8 cellular contexts compared by ENCODE assay signal in the genomic region with DNA sequence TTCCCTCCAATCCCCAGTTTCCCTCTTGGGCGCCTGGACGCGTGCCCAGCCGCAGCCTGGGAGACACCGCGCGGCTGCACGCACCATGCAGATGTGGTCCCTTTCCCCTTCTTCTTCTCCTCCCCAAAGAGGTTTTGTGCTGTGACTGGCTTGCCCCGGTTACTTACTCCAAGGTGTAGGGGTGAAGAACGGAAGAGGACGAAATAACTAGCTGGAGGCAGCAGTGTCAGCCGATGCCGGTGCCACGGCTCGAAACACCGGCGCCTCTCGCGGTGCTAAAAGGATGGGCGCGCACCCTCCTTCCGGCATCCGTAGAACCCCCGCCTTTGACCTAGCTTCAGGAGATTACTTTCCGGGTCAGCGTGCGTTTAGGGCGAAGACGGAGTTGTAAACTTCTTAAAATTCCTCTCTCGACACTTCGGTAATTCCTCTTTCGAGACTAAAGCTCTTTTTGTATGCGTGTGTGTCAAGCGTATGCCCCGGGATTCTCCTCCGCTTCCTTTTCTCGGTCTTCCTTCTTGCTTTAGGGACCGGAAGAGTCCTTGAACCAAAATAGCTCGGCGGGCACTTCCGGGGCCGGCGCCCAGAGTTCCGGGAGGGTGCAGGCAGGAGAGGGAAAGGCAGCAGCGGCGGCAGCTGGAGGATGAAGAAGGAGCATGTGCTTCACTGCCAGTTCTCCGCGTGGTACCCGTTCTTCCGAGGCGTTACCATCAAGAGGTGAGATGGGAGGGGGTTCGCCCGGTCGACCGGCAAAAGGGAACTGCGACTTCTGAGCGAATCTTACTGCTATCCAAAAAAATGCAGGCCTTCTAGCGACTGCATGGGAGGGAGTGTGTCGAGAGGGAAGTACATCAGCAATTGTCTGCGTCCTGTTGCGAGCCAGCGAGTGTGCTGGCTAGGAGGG. TPM values are rescaled to one million over a fixed set of nuclear protein-coding genes. Genes with fewer than 3 reads are reported as not detected.
DNase-seq lines count a peak whose midpoint lies in the region; ATAC-seq, FAIRE-seq and TF ChIP-seq lines count a peak whose summit lies in the region.

A gene with protein sequence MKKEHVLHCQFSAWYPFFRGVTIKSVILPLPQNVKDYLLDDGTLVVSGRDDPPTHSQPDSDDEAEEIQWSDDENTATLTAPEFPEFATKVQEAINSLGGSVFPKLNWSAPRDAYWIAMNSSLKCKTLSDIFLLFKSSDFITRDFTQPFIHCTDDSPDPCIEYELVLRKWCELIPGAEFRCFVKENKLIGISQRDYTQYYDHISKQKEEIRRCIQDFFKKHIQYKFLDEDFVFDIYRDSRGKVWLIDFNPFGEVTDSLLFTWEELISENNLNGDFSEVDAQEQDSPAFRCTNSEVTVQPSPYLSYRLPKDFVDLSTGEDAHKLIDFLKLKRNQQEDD (plus strand): TSS at position 586 of the 904 bp plus-strand sequence. CDS start 58 bp downstream, at position 644.
A gene (minus strand): TSS at position 289 of the 904 bp plus-strand sequence. CDS start 9,600 bp downstream, outside the sequence.

- CTCF ChIA-PET in mammary epithelial cell (lab: Charles Lee; ENCODE audit: low non-redundant PET): no interaction called here

- H3K4me2 ChIP-seq in mammary epithelial cell (ENCODE audit: insufficient read depth, low read depth, low read length): peak within 1 kb of the TSS; percentile 89

- H3K9ac ChIP-seq in mammary epithelial cell (ENCODE audit: insufficient read depth, low read length): peak within 1 kb of the TSS; percentile 91

- H3K79me2 ChIP-seq in mammary epithelial cell (ENCODE audit: insufficient read depth, low read length): peaks cover 94% of the 10 kb centered on the region

- TF ChIP-seq CTCF in WI38 (IDR thresholded peaks at IDR 0.05; ENCODE audit: low read depth, low read length) (no peak), mammary epithelial cell (conservative IDR thresholded peaks at IDR 0.05 in 1 of 2, IDR thresholded peaks at IDR 0.05 in 1 of 2; ENCODE audit: extremely low read depth in 1 of 2, insufficient read depth in 1 of 2, low read depth in 1 of 2, low read length in 2 of 2) (peak in 1 of 2 donors; percentile 17)

- H3K4me1 ChIP-seq in mammary epithelial cell (ENCODE audit: insufficient read depth, low read length) (peaks cover 22% of the 10 kb centered on the region), small intestine (ENCODE audit: control insufficient read depth in 2 of 2, insufficient read depth in 1 of 2, low read depth in 1 of 2, low read length in 1 of 2) (peaks cover 0 to 8% of the 10 kb centered on the region in 2 donors)

- WGBS in mammary epithelial cell (ENCODE audit: low coverage, missing lambda C conversion rate): under 1% methylated on average over 38 of the region's 62 CpGs
- 0% methylated on average over 62 of the region's 62 CpGs for WGBS in small intestine, 3 donors

- BruUV-seq in mammary epithelial cell (replicated peaks; lab: Mats Ljungman, UMichigan): no TSS peak

- dilution Hi-C loops in mammary epithelial cell (cut with HindIII; ENCODE audit: low sequenced_read_pairs): no loop called here

- no peaks in the 10 kb centered on the region for H3K9me3 ChIP-seq in mammary epithelial cell (replicated peaks; ENCODE audit: insufficient read depth, low read length)
- no peaks in the 10 kb centered on the region for H3K9me3 ChIP-seq in small intestine (ENCODE audit: control insufficient read depth, low read depth)

- H2AFZ ChIP-seq in mammary epithelial cell (ENCODE audit: low read depth, low read length): peak within 1 kb of the TSS; percentile 93

- FAIRE-seq in small intestine (lab: Jason Lieb, UNC): no peak

- in situ Hi-C loops in mammary epithelial cell (cut with MboI; ENCODE audit: low sequenced_read_pairs in 2 of 2): no loop called here

- H3K36me3 ChIP-seq in mammary epithelial cell (ENCODE audit: insufficient read depth, low read length) (peaks cover 2% of the 10 kb centered on the region), small intestine (ENCODE audit: control insufficient read depth in 2 of 2, insufficient read depth in 2 of 2, low read length in 2 of 2) (peaks cover 0 to 2% of the 10 kb centered on the region in 2 donors)

- H3K4me3 ChIP-seq in WI38 (ENCODE audit: low read depth, low read length) (peak within 1 kb of the TSS; percentile 85), mammary epithelial cell (replicated peaks in 1 of 3; ENCODE audit: insufficient read depth in 1 of 3, low read depth in 2 of 3, low read length in 3 of 3) (peak within 1 kb of the TSS; percentile 67 to 84 (median 77)), small intestine (ENCODE audit: low read depth in 1 of 2, low read length in 2 of 2) (peak within 1 kb of the TSS; percentile 58 to 76)

- intact Hi-C loops in mammary epithelial cell (cut with micrococcal nuclease): loop anchor here (5.0 to 10.0 kb wide), 2 partner anchors 131 to 511 kb away; a partner anchor contains a TSS

- H3K27me3 ChIP-seq in mammary epithelial cell (ENCODE audit: insufficient read depth, low read length) (no peaks in the 10 kb centered on the region), small intestine (ENCODE audit: control insufficient read depth in 2 of 2, insufficient read depth in 2 of 2, low read length in 2 of 2) (no peaks in the 10 kb centered on the region)

- ATAC-seq in GM18907 (IDR thresholded peaks at IDR 0.05; ENCODE audit: unreplicated experiment) (peak; percentile 91), HG03139 (IDR thresholded peaks at IDR 0.05; ENCODE audit: unreplicated experiment) (peak; percentile 92)

- peaks cover 3% of the 10 kb centered on the region for H4K20me1 ChIP-seq in mammary epithelial cell (ENCODE audit: insufficient read depth, low read length)

- H3K27ac ChIP-seq in mammary epithelial cell (ENCODE audit: insufficient read depth, low read depth, low read length) (peak within 1 kb of the TSS; percentile 90), small intestine (ENCODE audit: low read depth in 1 of 2, low read length in 1 of 2) (peak within 1 kb of the TSS; percentile 76 to 95)

- DNase-seq in AG08395 (ENCODE audit: low spot score): peak; percentile 92
- peak; percentile 73 for DNase-seq in NCI-H2196 treated with DMSO at 0.1 percent for 48 hours (lab: John Stamatoyannopoulos, UW; ENCODE audit: unreplicated experiment)
- peak; percentile 89 for DNase-seq in mammary epithelial cell
- peak; percentile 86 for DNase-seq in iPS-NIHi11 (ENCODE audit: low spot score)
- DNase-seq in small intestine: peak; percentile 91

RNA-seq across cellular contexts. Expression of the first gene that starts in this region (rescaled TPM):
- total RNA-seq in mammary epithelial cell: 10 to 100 TPM; 73.5 to 97.0 TPM
- polyA plus RNA-seq in mammary epithelial cell (189 TPM), small intestine (10 to 100 TPM; 40.0 to 66.2 (median 45.7) TPM)
- 525 TPM for polyA minus RNA-seq in mammary epithelial cell

RNA-seq across cellular contexts. Expression of the second gene that starts in this region (rescaled TPM):
- 10 to 100 TPM; 46.3 to 78.9 TPM for total RNA-seq in mammary epithelial cell
- polyA plus RNA-seq in mammary epithelial cell (105 TPM), small intestine (10 to 100 TPM; 35.9 to 59.5 (median 45.4) TPM)
- 51.5 TPM for polyA minus RNA-seq in mammary epithelial cell

Comparison
In these comparisons a context has a peak if more than half of its experiments do, and no peak if none do; other contexts are left out.
1. Peak in every context shown above with its lines: DNase-seq, ATAC-seq, H3K4me3 ChIP-seq and H3K27ac ChIP-seq.